Comparison of ENCODE assay signal across 10 cellular contexts in genomic region chr7:100171840-100172239, GRCh38. TPM values are rescaled to one million over a fixed set of nuclear protein-coding genes. Genes with fewer than 3 reads are reported as not detected.
A peak's percentile ranks its signal among the peaks of the same experiment; 100 is the strongest.
DNase-seq lines count a peak whose midpoint lies in the region; ATAC-seq and TF ChIP-seq lines count a peak whose summit lies in the region.
"Had no signal": no experiment of that assay in that cellular context is flagged by ENCODE, and none has a peak within 500 bp of the region (broad histone marks: within the 10 kb centered on the region; RNA-seq: fewer than 3 reads in every experiment).

No MANE protein-coding gene starts in this region.

- DNase-seq in heart left ventricle (no peak), Right ventricle myocardium inferior (ENCODE audit: missing footprints) (no peak), mammary epithelial cell (no peak), mucosa of descending colon (no peak), uterus (no peak), HuH-7 (ENCODE audit: low spot score) (no peak), GM03348 (ENCODE audit: low spot score) (no peak), NOMO-1 treated with dmso at 0.1 percent for 144 hours (lab: John Stamatoyannopoulos, UW; ENCODE audit: unreplicated experiment) (no peak)

- peaks cover 0 to 36% (median 14%) of the 10 kb centered on the region in 12 donors for H3K4me1 ChIP-seq in heart left ventricle
- peaks cover 10% of the 10 kb centered on the region for H3K4me1 ChIP-seq in mammary epithelial cell (ENCODE audit: insufficient read depth, low read length)
- H3K4me1 ChIP-seq in mucosa of descending colon (ENCODE audit: low read depth) = peaks cover 21% of the 10 kb centered on the region
- peaks cover 0 to 5% of the 10 kb centered on the region in 2 donors for H3K4me1 ChIP-seq in uterus

- H3K27me3 ChIP-seq in heart left ventricle = peaks cover 0 to 41% (median 15%) of the 10 kb centered on the region in 9 donors
- no peaks in the 10 kb centered on the region for H3K27me3 ChIP-seq in mammary epithelial cell (ENCODE audit: insufficient read depth, low read length)
- no peaks in the 10 kb centered on the region for H3K27me3 ChIP-seq in uterus
- H3K27me3 ChIP-seq: pancreas, SJSA1 had no signal

- BruUV-seq in mammary epithelial cell (replicated peaks; lab: Mats Ljungman, UMichigan) = no TSS peak

- in situ Hi-C loops in mammary epithelial cell (cut with MboI; ENCODE audit: low sequenced_read_pairs in 2 of 2) = no loop called here

- dilution Hi-C loops in mammary epithelial cell (cut with HindIII; ENCODE audit: low sequenced_read_pairs) = no loop called here

- CTCF ChIA-PET in mammary epithelial cell (lab: Charles Lee; ENCODE audit: low non-redundant PET) = no interaction called here

- no peaks in the 10 kb centered on the region for H3K79me2 ChIP-seq in mammary epithelial cell (ENCODE audit: insufficient read depth, low read length)

- H3K9ac ChIP-seq in mammary epithelial cell (ENCODE audit: insufficient read depth, low read length) = no peak overlapping the region

- WGBS in heart left ventricle, 4 donors = 35 to 66% (median 37%) methylated on average over 10 to 22 of the region's 22 CpGs
- 41% methylated on average over 12 of the region's 22 CpGs for WGBS in mammary epithelial cell (ENCODE audit: low coverage, missing lambda C conversion rate)

- peak overlapping the region in 9 of 12 donors; percentile 17 to 52 (median 42) for H3K4me3 ChIP-seq in heart left ventricle
- peak overlapping the region in 1 of 3 experiments; percentile 30 for H3K4me3 ChIP-seq in mammary epithelial cell (replicated peaks in 1 of 3; ENCODE audit: insufficient read depth in 1 of 3, low read depth in 2 of 3, low read length in 3 of 3)
- no peak overlapping the region for H3K4me3 ChIP-seq in mucosa of descending colon
- peak overlapping the region; percentile 18 to 38 for H3K4me3 ChIP-seq in uterus
- H3K4me3 ChIP-seq: SJSA1 had no signal

- TF ChIP-seq CTCF in heart left ventricle (IDR thresholded peaks at IDR 0.05) (no peak), mammary epithelial cell (conservative IDR thresholded peaks at IDR 0.05 in 1 of 2, IDR thresholded peaks at IDR 0.05 in 1 of 2; ENCODE audit: extremely low read depth in 1 of 2, insufficient read depth in 1 of 2, low read depth in 1 of 2, low read length in 2 of 2) (no peak), mucosa of descending colon (IDR thresholded peaks at IDR 0.05) (no peak), uterus (IDR thresholded peaks at IDR 0.05) (no peak)

- H3K4me2 ChIP-seq in mammary epithelial cell (ENCODE audit: insufficient read depth, low read depth, low read length) = peak overlapping the region; percentile 52

- TF ChIP-seq POLR2A in heart left ventricle (IDR thresholded peaks at IDR 0.05) (no peak), uterus (IDR thresholded peaks at IDR 0.05) (no peak)

- no peaks in the 10 kb centered on the region for H3K9me3 ChIP-seq in heart left ventricle
- H3K9me3 ChIP-seq in mammary epithelial cell (replicated peaks; ENCODE audit: insufficient read depth, low read length) = no peaks in the 10 kb centered on the region
- no peaks in the 10 kb centered on the region for H3K9me3 ChIP-seq in mucosa of descending colon
- no peaks in the 10 kb centered on the region for H3K9me3 ChIP-seq in uterus
- H3K9me3 ChIP-seq: pancreas, SJSA1 had no signal

- ATAC-seq in heart left ventricle = no peak
- ATAC-seq in Right ventricle myocardium inferior = no peak
- peak; percentile 2 for ATAC-seq in mucosa of descending colon

- H2AFZ ChIP-seq in mammary epithelial cell (ENCODE audit: low read depth, low read length) = peak overlapping the region; percentile 52

- no peak overlapping the region for H3K27ac ChIP-seq in heart left ventricle
- H3K27ac ChIP-seq in mammary epithelial cell (ENCODE audit: insufficient read depth, low read depth, low read length) = no peak overlapping the region
- H3K27ac ChIP-seq in uterus = no peak overlapping the region
- H3K27ac ChIP-seq: pancreas, SJSA1 had no signal

- intact Hi-C loops in heart left ventricle (cut with DNase I) = no loop called here
- intact Hi-C loops in Right ventricle myocardium inferior (cut with DNase I) = no loop called here
- intact Hi-C loops in mammary epithelial cell (cut with micrococcal nuclease) = no loop called here
- intact Hi-C loops in mucosa of descending colon (cut with DNase I, micrococcal nuclease) = no loop called here
- intact Hi-C loops in uterus (cut with DNase I; ENCODE audit: low total_unique reads) = no loop called here

- H4K20me1 ChIP-seq in mammary epithelial cell (ENCODE audit: insufficient read depth, low read length) = no peaks in the 10 kb centered on the region

- H3K36me3 ChIP-seq in heart left ventricle (no peaks in the 10 kb centered on the region), mammary epithelial cell (ENCODE audit: insufficient read depth, low read length) (no peaks in the 10 kb centered on the region), mucosa of descending colon (ENCODE audit: low read depth) (no peaks in the 10 kb centered on the region), uterus (no peaks in the 10 kb centered on the region)
- H3K36me3 ChIP-seq: pancreas, SJSA1 had no signal

RNA-seq across cellular contexts. Expression of gene GAL3ST4, which starts 3.4 kb away (rescaled TPM):
- total RNA-seq in heart left ventricle (1 to 10 TPM in 7 of 9 donors, under 1 TPM in 2; 0.67 to 9.0 (median 1.6) TPM), Right ventricle myocardium inferior (3.1 TPM), mammary epithelial cell (10 to 100 TPM in 1 of 2 donors, 1 to 10 TPM in 1; 2.0 to 10.6 TPM), mucosa of descending colon (1 to 10 TPM; 5.4 to 8.0 (median 6.1) TPM), uterus (10 to 100 TPM in 1 of 4 donors, 1 to 10 TPM in 1, under 1 TPM in 1, not detected in 1; 0.51 to 12.1 (median 7.5) TPM)
- polyA plus RNA-seq in heart left ventricle (1 to 10 TPM in 1 of 2 donors, under 1 TPM in 1; 0.80 to 1.3 TPM), mammary epithelial cell (5.9 TPM)
- 2.6 TPM for polyA minus RNA-seq in mammary epithelial cell

RNA-seq across cellular contexts. Expression of gene GPC2, which starts 5.3 kb away (rescaled TPM):
- total RNA-seq in heart left ventricle (1 to 10 TPM in 2 of 9 donors, under 1 TPM in 5, not detected in 2; 0.27 to 1.1 (median 0.50) TPM), Right ventricle myocardium inferior (0.32 TPM), mammary epithelial cell (1 to 10 TPM; 4.0 to 6.4 TPM), mucosa of descending colon (1 to 10 TPM; 3.4 to 6.2 (median 5.1) TPM), uterus (1 to 10 TPM in 2 of 4 donors, under 1 TPM in 1, not detected in 1; under 0.01 to 9.3 (median 4.5) TPM)
- polyA plus RNA-seq in heart left ventricle (under 1 TPM; 0.50 to 0.76 TPM), mammary epithelial cell (0.53 TPM)
- 0.88 TPM for polyA minus RNA-seq in mammary epithelial cell

RNA-seq across cellular contexts. Expression of gene STAG3, which starts 5.9 kb away (rescaled TPM):
- 1 to 10 TPM in 2 of 9 donors, under 1 TPM in 6, not detected in 1; 0.09 to 1.3 (median 0.58) TPM for total RNA-seq in heart left ventricle
- under 1 TPM; 0.11 to 0.88 TPM for polyA plus RNA-seq in heart left ventricle
- total RNA-seq in Right ventricle myocardium inferior = 0.51 TPM
- total RNA-seq in mammary epithelial cell = 1 to 10 TPM in 1 of 2 donors, under 1 TPM in 1; 0.33 to 2.7 TPM
- 0.34 TPM for polyA plus RNA-seq in mammary epithelial cell
- not detected for polyA minus RNA-seq in mammary epithelial cell
- total RNA-seq in mucosa of descending colon = 1 to 10 TPM; 2.4 to 6.4 (median 2.8) TPM
- total RNA-seq in uterus = 1 to 10 TPM in 1 of 4 donors, under 1 TPM in 1, not detected in 2; 0.49 to 2.5 TPM

RNA-seq across cellular contexts. Expression of gene TRAPPC14, which starts 13.3 kb away (rescaled TPM):
- total RNA-seq in heart left ventricle = 10 to 100 TPM in 2 of 9 donors, 1 to 10 TPM in 7; 4.0 to 14.9 (median 7.4) TPM
- polyA plus RNA-seq in heart left ventricle = 1 to 10 TPM; 6.2 to 9.2 TPM
- 7.1 TPM for total RNA-seq in Right ventricle myocardium inferior
- total RNA-seq in mammary epithelial cell = 10 to 100 TPM; 15.3 to 28.5 TPM
- 3.0 TPM for polyA plus RNA-seq in mammary epithelial cell
- polyA minus RNA-seq in mammary epithelial cell = 5.3 TPM
- total RNA-seq in mucosa of descending colon = 10 to 100 TPM; 36.7 to 78.9 (median 49.0) TPM
- 10 to 100 TPM in 1 of 4 donors, 1 to 10 TPM in 3; 2.8 to 22.3 (median 5.7) TPM for total RNA-seq in uterus

RNA-seq across cellular contexts. Expression of gene LAMTOR4, which starts 23.1 kb away (rescaled TPM):
- total RNA-seq in heart left ventricle = 100 to 1,000 TPM in 3 of 9 donors, 10 to 100 TPM in 6; 64.6 to 160 (median 91.7) TPM
- 100 to 1,000 TPM; 155 to 158 TPM for polyA plus RNA-seq in heart left ventricle
- total RNA-seq in Right ventricle myocardium inferior = 99.4 TPM
- total RNA-seq in mammary epithelial cell = 10 to 100 TPM; 41.7 to 73.2 TPM
- 221 TPM for polyA plus RNA-seq in mammary epithelial cell
- polyA minus RNA-seq in mammary epithelial cell = 25.1 TPM
- total RNA-seq in mucosa of descending colon = 100 to 1,000 TPM; 135 to 221 (median 187) TPM
- 100 to 1,000 TPM in 3 of 4 donors, 10 to 100 TPM in 1; 53.3 to 197 (median 115) TPM for total RNA-seq in uterus
